ENCODE assay signal across 11 cellular contexts in the genomic region with DNA sequence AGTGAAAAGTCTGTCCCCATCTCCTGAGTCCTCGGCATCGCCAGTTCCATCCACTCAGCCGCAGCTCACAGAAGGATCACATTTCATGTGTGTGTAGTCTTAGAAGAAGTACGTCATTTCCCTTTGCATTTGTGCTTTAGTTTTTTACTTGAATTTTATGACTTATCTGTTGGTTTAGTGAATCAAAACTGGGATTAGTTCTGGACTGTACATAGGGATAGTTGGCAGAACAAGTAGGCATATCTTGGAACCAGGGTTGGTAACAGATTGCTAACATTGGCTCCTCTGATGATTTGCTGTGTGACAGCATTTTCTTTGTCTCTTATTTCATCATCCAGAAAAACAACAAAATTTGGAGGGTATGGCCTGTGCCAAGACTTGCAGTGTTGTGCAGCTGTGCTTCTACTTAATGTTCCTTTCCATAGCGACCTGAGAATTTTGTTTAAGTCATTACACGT.
A peak's percentile ranks its signal among the peaks of the same experiment; 100 is the strongest.
DNase-seq lines count a peak whose midpoint lies in the region; ATAC-seq and TF ChIP-seq lines count a peak whose summit lies in the region.
"Had no signal": no experiment of that assay in that cellular context is flagged by ENCODE, and none has a peak within 500 bp of the region (broad histone marks: within the 10 kb centered on the region; RNA-seq: fewer than 3 reads in every experiment).

No MANE protein-coding gene starts in this region.

- H3K4me1 ChIP-seq in ACC112 (ENCODE audit: control insufficient read depth, insufficient read depth, low read length, unreplicated experiment) (no peaks in the 10 kb centered on the region), right atrium auricular region (no peaks in the 10 kb centered on the region)
- H3K4me1 ChIP-seq: colonic mucosa had no signal

- TF ChIP-seq CTCF in cardiac fibroblast (IDR thresholded peaks at IDR 0.05; ENCODE audit: low read depth, low read length): no peak
- TF ChIP-seq CTCF in right atrium auricular region (IDR thresholded peaks at IDR 0.05): no peak
- no peak for TF ChIP-seq CTCF in GM10266 (IDR thresholded peaks at IDR 0.05; ENCODE audit: control insufficient read depth, insufficient read depth, low read depth, missing control alignments)

- no peaks in the 10 kb centered on the region for H3K79me2 ChIP-seq in ACC112 (ENCODE audit: control insufficient read depth, insufficient read depth, low read length, unreplicated experiment)

- H3K4me3 ChIP-seq in ACC112 (ENCODE audit: low read depth, low read length) (no peak overlapping the region), cardiac fibroblast (replicated peaks in 1 of 2; ENCODE audit: low read depth in 2 of 2, low read length in 2 of 2) (no peak overlapping the region), right atrium auricular region (no peak overlapping the region)
- H3K4me3 ChIP-seq: colonic mucosa had no signal

- no peak for ATAC-seq in HG03432 (IDR thresholded peaks at IDR 0.05; ENCODE audit: unreplicated experiment)

- H3K36me3 ChIP-seq in ACC112 (ENCODE audit: insufficient read depth, low read length) (peaks cover 4% of the 10 kb centered on the region; the same call in 1 of the 2 replicates), right atrium auricular region (peaks cover 51% of the 10 kb centered on the region)
- H3K36me3 ChIP-seq: colonic mucosa had no signal

- no peaks in the 10 kb centered on the region for H3K27me3 ChIP-seq in ACC112 (ENCODE audit: insufficient read depth, low read length)
- no peaks in the 10 kb centered on the region for H3K27me3 ChIP-seq in right atrium auricular region
- H3K27me3 ChIP-seq: colonic mucosa had no signal

- H3K9me3 ChIP-seq in right atrium auricular region: no peaks in the 10 kb centered on the region
- H3K9me3 ChIP-seq: colonic mucosa had no signal

- peak overlapping the region; percentile 60 for H3K27ac ChIP-seq in ACC112 (ENCODE audit: low read depth, low read length)
- H3K27ac ChIP-seq in right atrium auricular region: no peak overlapping the region
- H3K27ac ChIP-seq: colonic mucosa had no signal

- DNase-seq in HT1080 (ENCODE audit: low read depth) (peak; percentile 68), cardiac fibroblast (ENCODE audit: low read depth in 2 of 2) (peak; percentile 17 to 38), right atrium auricular region (ENCODE audit: low spot score) (peak; percentile 49), GM10266 (ENCODE audit: extremely low spot score) (no peak), NCI-H1417 (lab: John Stamatoyannopoulos, UW) (no peak)
- DNase-seq in effector CD8-positive, alpha-beta T cell (lab: John Stamatoyannopoulos, UW): no peak
- DNase-seq: ACHN, activated gamma-delta T cell, colonic mucosa had no signal

- H2AFZ ChIP-seq in ACC112 (ENCODE audit: low read length, unreplicated experiment): no peak overlapping the region

Comparison
In these comparisons a context has a peak if more than half of its experiments do, and no peak if none do; other contexts are left out.
1. DNase-seq: peak in HT1080 (single experiment), cardiac fibroblast (2 of 2) and right atrium auricular region (single experiment); none in GM10266 (single experiment), NCI-H1417 (0 of 3) and effector CD8-positive, alpha-beta T cell (single experiment).